ENCODE assay signal across 10 cellular contexts in genomic region chr12:14473707-14474287, GRCh38.
DNase-seq lines count a peak whose midpoint lies in the region; ATAC-seq and TF ChIP-seq lines count a peak whose summit lies in the region.
"Had no signal": no experiment of that assay in that cellular context is flagged by ENCODE, and none has a peak within 500 bp of the region (broad histone marks: within the 10 kb centered on the region; RNA-seq: fewer than 3 reads in every experiment).

No MANE protein-coding gene starts in this region.

- ATAC-seq in HG03565 (IDR thresholded peaks at IDR 0.05; ENCODE audit: unreplicated experiment), result no peak
- ATAC-seq: sciatic nerve had no signal

- CTCF ChIA-PET in HEK293T (lab: Yijun Ruan, JAX), result no interaction called here

- POLR2A ChIA-PET in HEK293T (lab: Yijun Ruan, JAX), result no interaction called here

- no peak for TF ChIP-seq CTCF in AG10803 (conservative IDR thresholded peaks at IDR 0.05; ENCODE audit: low read length)
- TF ChIP-seq CTCF in fibroblast of the aortic adventitia (IDR thresholded peaks at IDR 0.05; ENCODE audit: insufficient read depth, low read length), result no peak
- TF ChIP-seq CTCF in GM13976 (IDR thresholded peaks at IDR 0.05; ENCODE audit: borderline replicate concordance, control extremely low read depth, extremely low read depth, insufficient read depth, missing control alignments), result no peak

- in situ Hi-C loops in GM13976 (cut with MboI; ENCODE audit: low sequenced_read_pairs, unreplicated experiment), result no loop called here

- DNase-seq in AG10803 (ENCODE audit: low read depth) (peak; percentile 20), HEK293T (ENCODE audit: extremely low spot score) (no peak), SK-N-DZ (ENCODE audit: low spot score) (peak; percentile 20), fibroblast of the aortic adventitia (ENCODE audit: low read depth) (peak; percentile 46), NCI-H526 treated with DMSO at 0.1 percent for 48 hours (lab: John Stamatoyannopoulos, UW) (no peak), GM13976 (ENCODE audit: low spot score) (no peak), ureter (ENCODE audit: low spot score) (no peak)
- DNase-seq: activated naive CD4-positive, alpha-beta T cell had no signal

- H3K4me3 ChIP-seq in AG10803 (ENCODE audit: low read length) (no peak overlapping the region), fibroblast of the aortic adventitia (ENCODE audit: low read depth, low read length) (no peak overlapping the region)

TF ChIP-seq in HEK293T, 16 proteins besides CTCF, POLR2A, EP300 and RAD21:
- TF ChIP-seq ARNT (IDR thresholded peaks at IDR 0.05) (no peak), BHLHE40 (IDR thresholded peaks at IDR 0.05; ENCODE audit: borderline replicate concordance) (no peak), FOXA1 (IDR thresholded peaks at IDR 0.05) (no peak), HDGF (IDR thresholded peaks at IDR 0.05; ENCODE audit: borderline replicate concordance) (no peak), TARDBP (IDR thresholded peaks at IDR 0.05) (no peak), FOXM1 (IDR thresholded peaks at IDR 0.05; ENCODE audit: borderline replicate concordance) (peak; percentile 74; the same call in 1 of the 2 replicates)

Comparison
In these comparisons a context has a peak if more than half of its experiments do, and no peak if none do; other contexts are left out.
1. DNase-seq: peak in AG10803 (single experiment), SK-N-DZ (single experiment) and fibroblast of the aortic adventitia (single experiment); none in HEK293T (single experiment), NCI-H526 treated with DMSO at 0.1 percent for 48 hours (single experiment), GM13976 (single experiment) and ureter (single experiment).